In the genomic region with DNA sequence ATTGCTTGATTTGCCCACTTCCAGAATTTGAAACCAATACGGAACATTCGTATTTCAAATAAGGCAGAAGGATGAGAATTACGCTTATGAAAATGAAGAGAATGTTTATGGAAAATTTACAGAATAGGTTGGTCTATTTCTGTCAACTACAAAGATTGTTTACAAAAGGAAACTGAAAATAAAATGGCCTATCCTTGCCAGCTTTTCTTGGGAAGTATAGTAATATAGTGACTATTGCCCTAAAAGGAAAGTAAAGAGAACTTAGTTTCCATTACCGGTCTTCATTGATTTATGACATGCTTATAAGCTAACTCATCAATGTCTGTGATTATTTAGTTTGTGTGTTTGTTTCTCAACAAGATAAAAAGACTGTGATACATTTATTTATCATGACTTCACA, we compare ENCODE assay signal across 31 cellular contexts. TPM values are rescaled to one million over a fixed set of nuclear protein-coding genes. Genes with fewer than 3 reads are reported as not detected.
DNase-seq lines count a peak whose midpoint lies in the region; ATAC-seq and TF ChIP-seq lines count a peak whose summit lies in the region.
"Had no signal": no experiment of that assay in that cellular context is flagged by ENCODE, and none has a peak within 500 bp of the region (broad histone marks: within the 10 kb centered on the region; RNA-seq: fewer than 3 reads in every experiment).

No MANE protein-coding gene starts in this region.

- no peak overlapping the region for H3K27ac ChIP-seq in HCT116 (ENCODE audit: low read depth, low read length)
- H3K27ac ChIP-seq in skeletal muscle tissue (ENCODE audit: low read depth, low read length), result peak overlapping the region; percentile 59
- H3K27ac ChIP-seq: tibial nerve had no signal

- RAD21 ChIA-PET in HCT116 (lab: Charles Lee; ENCODE audit: low non-redundant PET in 1 of 2, low total read pairs in 2 of 2, uncharacterized antibody in 2 of 2, unreplicated experiment in 2 of 2), result no interaction called here

- DNase-seq in HCT116 (ENCODE audit: low read depth, low spot score), result no peak
- peak; percentile 43 for DNase-seq in dermis blood vessel endothelial cell
- peak; percentile 27 to 73 for DNase-seq in lung microvascular endothelial cell (ENCODE audit: low read depth in 2 of 2)
- DNase-seq in activated CD4-positive, alpha-beta T cell treated with anti-CD3 and anti-CD28 coated beads for 4 hours, result no peak
- no peak for DNase-seq in stimulated activated CD4-positive, alpha-beta T cell treated with anti-CD3 and anti-CD28 coated beads, Interleukin-12 subunit alpha, Interleukin-12 subunit beta, amount 100 ng/mL, for 4 hours
- DNase-seq in MCF 10A (ENCODE audit: unreplicated experiment), result no peak
- no peak for DNase-seq in HK-2 (ENCODE audit: unreplicated experiment)
- DNase-seq: activated CD8-positive, alpha-beta T cell treated with anti-CD3 and anti-CD28 coated beads, Interleukin-2, amount 10 ng/mL, durations not matched to agents 7 days and 5 days; activated naive CD4-positive, alpha-beta T cell treated with anti-CD3 and anti-CD28 coated beads, Interleukin-2, amount 10 ng/mL, durations not matched to agents 7 days and 5 days; CD4-positive, alpha-beta T cell; cerebellar nuclear complex; glutamatergic neuron; GOT3; KBM-7; lower lobe of right lung; MM.1S; NCI-H1417; NCI-H2029 treated with DMSO at 0.1 percent for 48 hours; NCI-H69; retina; SIG-M5; spleen; stimulated activated CD8-positive, alpha-beta memory T cell treated with anti-CD3 and anti-CD28 coated beads, Interleukin-4, amount 100 ng/mL, for 48 hours; stomach had no signal

- intact Hi-C loops in HCT116 (cut with micrococcal nuclease), result loop anchor here (5.0 to 10.0 kb wide), 2 partner anchors 721 to 869 kb away; no protein-coding TSS in a partner anchor
- intact Hi-C loops in MCF 10A (cut with micrococcal nuclease), result no loop called here

- H3K4me3 ChIP-seq in HCT116 (replicated peaks in 1 of 2; ENCODE audit: low read depth in 1 of 2, low read length in 2 of 2) (no peak overlapping the region), skeletal muscle tissue (ENCODE audit: low read length in 3 of 3) (peak overlapping the region in 2 of 3 donors; percentile 41 to 65)
- H3K4me3 ChIP-seq: GM12878, lower lobe of right lung, spleen, stomach, tibial nerve had no signal

- H3K9ac ChIP-seq in HCT116 (ENCODE audit: low read length) (no peak overlapping the region), skeletal muscle tissue (ENCODE audit: low read depth in 1 of 3, low read length in 3 of 3) (peak overlapping the region in 2 of 3 donors; percentile 47 to 62)

- no peaks in the 10 kb centered on the region for H3K9me3 Mint-ChIP-seq in MCF 10A (ENCODE audit: unreplicated experiment)
- H3K9me3 Mint-ChIP-seq: activated naive CD4-positive, alpha-beta T cell treated with anti-CD3 and anti-CD28 coated beads, Interleukin-2, amount 10 ng/mL, durations not matched to agents 7 days and 5 days; activated T-helper 17 cell treated with anti-CD3 and anti-CD28 coated beads, Interleukin-2, amount 50 U/mL, for 72 hours; CD4-positive, alpha-beta T cell; natural killer cell treated with Interleukin-12 subunit alpha and Interleukin-12 subunit beta and Interleukin-15 and Interleukin-18, amount 100 ng/mL, for 72 hours; T-helper 2 cell treated with Interferon-gamma antibody and Interleukin-4, amounts not matched to agents 5 μg/mL and 100 μg/mL, for 36 hours had no signal

- H3K27ac Mint-ChIP-seq in MCF 10A (ENCODE audit: low read depth, unreplicated experiment), result no peak overlapping the region
- H3K27ac Mint-ChIP-seq: activated CD8-positive, alpha-beta T cell treated with anti-CD3 and anti-CD28 coated beads, Interleukin-2, amount 10 ng/mL, durations not matched to agents 7 days and 5 days; activated naive CD4-positive, alpha-beta T cell treated with anti-CD3 and anti-CD28 coated beads, Interleukin-2, amount 10 ng/mL, durations not matched to agents 7 days and 5 days; activated T-helper 17 cell treated with anti-CD3 and anti-CD28 coated beads, Interleukin-2, amount 50 U/mL, for 72 hours; brain; CD4-positive, alpha-beta T cell; natural killer cell treated with Interleukin-12 subunit alpha and Interleukin-12 subunit beta and Interleukin-15 and Interleukin-18, amount 100 ng/mL, for 72 hours; T-helper 2 cell treated with Interferon-gamma antibody and Interleukin-4, amounts not matched to agents 5 μg/mL and 100 μg/mL, for 36 hours had no signal

- BruUV-seq in HCT116 (replicated peaks; lab: Mats Ljungman, UMichigan) (no TSS peak), MCF 10A (replicated peaks; lab: Mats Ljungman, UMichigan) (no TSS peak)

- no peak for TF ChIP-seq RAD21 in HCT116 (IDR thresholded peaks at IDR 0.05; ENCODE audit: low read depth)

- no peak for ATAC-seq in HCT116
- ATAC-seq: activated CD8-positive, alpha-beta T cell treated with anti-CD3 and anti-CD28 coated beads, Interleukin-2, amount 10 ng/mL, durations not matched to agents 7 days and 5 days; activated T-helper 17 cell treated with anti-CD3 and anti-CD28 coated beads, Interleukin-2, amount 50 U/mL, for 72 hours; GM12878; lower lobe of right lung; natural killer cell treated with Interleukin-12 subunit alpha and Interleukin-12 subunit beta and Interleukin-15 and Interleukin-18, amount 100 ng/mL, for 72 hours had no signal

- H3K4me2 ChIP-seq in HCT116 (ENCODE audit: low read length), result no peak overlapping the region

- no peaks in the 10 kb centered on the region; the same call in 1 of the 2 replicates for H3K9me2 ChIP-seq in HCT116 (ENCODE audit: insufficient read depth)

- H3K4me1 ChIP-seq in HCT116 (ENCODE audit: control insufficient read depth in 1 of 2, insufficient read depth in 2 of 2, low read length in 2 of 2) (peaks cover 0 to 21% of the 10 kb centered on the region in 2 experiments; a peak in 2 of 4 replicates), skeletal muscle tissue (ENCODE audit: control insufficient read depth in 3 of 3, insufficient read depth in 3 of 3, low read length in 3 of 3) (peaks cover 0 to 1% (median 0%) of the 10 kb centered on the region in 3 donors)
- H3K4me1 ChIP-seq: lower lobe of right lung, tibial nerve had no signal

- no peak for TF ChIP-seq CTCF in HCT116 (IDR thresholded peaks at IDR 0.05 in 2 of 3, conservative IDR thresholded peaks at IDR 0.05 in 1 of 3; ENCODE audit: borderline replicate concordance in 1 of 3, insufficient read depth in 1 of 3, low read depth in 2 of 3, low read length in 2 of 3)
- TF ChIP-seq CTCF in MCF 10A (IDR thresholded peaks at IDR 0.05; ENCODE audit: unreplicated experiment), result no peak

- no peaks in the 10 kb centered on the region for H3K4me1 Mint-ChIP-seq in MCF 10A (ENCODE audit: insufficient read depth, unreplicated experiment)

- H3K9me3 ChIP-seq in HCT116 (ENCODE audit: control insufficient read depth in 1 of 2, insufficient read depth in 1 of 2, low read depth in 1 of 2, low read length in 2 of 2), result no peaks in the 10 kb centered on the region
- H3K9me3 ChIP-seq in skeletal muscle tissue (ENCODE audit: control insufficient read depth in 3 of 3, low read length in 3 of 3), result no peaks in the 10 kb centered on the region
- H3K9me3 ChIP-seq: lower lobe of right lung, spleen, stomach, tibial nerve had no signal

- no peaks in the 10 kb centered on the region for H4K20me1 ChIP-seq in HCT116 (ENCODE audit: insufficient read depth)

- POLR2A ChIA-PET in HCT116 (lab: Charles Lee) (no interaction called here), MCF 10A (lab: Yijun Ruan, JAX) (no interaction called here)

- H3K27me3 ChIP-seq in HCT116 (ENCODE audit: insufficient read depth, low read length), result no peaks in the 10 kb centered on the region
- no peaks in the 10 kb centered on the region for H3K27me3 ChIP-seq in skeletal muscle tissue (ENCODE audit: control insufficient read depth in 3 of 3, insufficient read depth in 3 of 3, low read length in 3 of 3)
- H3K27me3 ChIP-seq: stomach, tibial nerve had no signal

- H3K36me3 ChIP-seq in HCT116 (ENCODE audit: control insufficient read depth in 1 of 2, insufficient read depth in 2 of 2, low read length in 2 of 2) (no peaks in the 10 kb centered on the region), skeletal muscle tissue (ENCODE audit: control insufficient read depth in 3 of 3, insufficient read depth in 3 of 3, low read length in 3 of 3) (peaks cover 0 to 6% (median 0%) of the 10 kb centered on the region in 3 donors)
- H3K36me3 ChIP-seq: lower lobe of right lung, spleen, stomach, tibial nerve had no signal

- peak overlapping the region; percentile 28 for H2AFZ ChIP-seq in HCT116 (ENCODE audit: low read depth, low read length, poor library complexity, severe bottlenecking)

- no peak for TF ChIP-seq POLR2A in HCT116 (IDR thresholded peaks at IDR 0.05; ENCODE audit: borderline replicate concordance, extremely low read depth, insufficient read depth, insufficient read length)

- no peak overlapping the region for H3K4me3 Mint-ChIP-seq in MCF 10A (ENCODE audit: unreplicated experiment)
- H3K4me3 Mint-ChIP-seq: activated CD8-positive, alpha-beta T cell treated with anti-CD3 and anti-CD28 coated beads, Interleukin-2, amount 10 ng/mL, durations not matched to agents 7 days and 5 days; activated naive CD4-positive, alpha-beta T cell treated with anti-CD3 and anti-CD28 coated beads, Interleukin-2, amount 10 ng/mL, durations not matched to agents 7 days and 5 days; activated T-helper 17 cell treated with anti-CD3 and anti-CD28 coated beads, Interleukin-2, amount 50 U/mL, for 72 hours; natural killer cell treated with Interleukin-12 subunit alpha and Interleukin-12 subunit beta and Interleukin-15 and Interleukin-18, amount 100 ng/mL, for 72 hours; T-helper 2 cell treated with Interferon-gamma antibody and Interleukin-4, amounts not matched to agents 5 μg/mL and 100 μg/mL, for 36 hours had no signal

- H3K79me2 ChIP-seq in HCT116 (ENCODE audit: insufficient read depth, low read length), result no peaks in the 10 kb centered on the region

- CTCF ChIA-PET in HCT116 (lab: Charles Lee), result interaction anchor here (0.8 kb wide), 1 partner anchor 268 kb away, joined by 3 read pairs; no protein-coding TSS in a partner anchor
- CTCF ChIA-PET in MCF 10A (lab: Yijun Ruan, JAX), result interaction anchor here (0.7 to 1.6 kb wide), 6 partner anchors 32 to 888 kb away, joined by 3 to 7 read pairs (median 4); no protein-coding TSS in a partner anchor

- H3K27me3 Mint-ChIP-seq in MCF 10A (ENCODE audit: insufficient read depth, unreplicated experiment), result no peaks in the 10 kb centered on the region
- H3K27me3 Mint-ChIP-seq: activated T-helper 17 cell treated with anti-CD3 and anti-CD28 coated beads, Interleukin-2, amount 50 U/mL, for 72 hours had no signal

- no peaks in the 10 kb centered on the region for H3K36me3 Mint-ChIP-seq in MCF 10A (ENCODE audit: insufficient read depth, unreplicated experiment)
- H3K36me3 Mint-ChIP-seq: activated naive CD4-positive, alpha-beta T cell treated with anti-CD3 and anti-CD28 coated beads, Interleukin-2, amount 10 ng/mL, durations not matched to agents 7 days and 5 days; brain; natural killer cell treated with Interleukin-12 subunit alpha and Interleukin-12 subunit beta and Interleukin-15 and Interleukin-18, amount 100 ng/mL, for 72 hours had no signal

TF ChIP-seq in HCT116, 20 proteins besides CTCF, POLR2A, EP300 and RAD21 (continues in another document):
- TF ChIP-seq JUND (IDR thresholded peaks at IDR 0.05), result no peak

RNA-seq across cellular contexts. Expression of a gene that starts 2.9 kb away (rescaled TPM):
- 4.8 TPM for total RNA-seq in HCT116 (2021; ENCODE audit: unreplicated experiment)
- 4.8 and 6.4 TPM in 2 replicates for polyA plus RNA-seq in HCT116 (2012)
- 27.2 and 43.7 TPM in 2 replicates for total RNA-seq in dermis blood vessel endothelial cell
- 18.3 and 61.5 TPM in 2 replicates for total RNA-seq in lung microvascular endothelial cell
- total RNA-seq in skeletal muscle tissue, result 77.8 TPM
- total RNA-seq in MCF 10A (2022), result 4.3 and 5.6 TPM in 2 replicates

Comparison
In these comparisons a context has a peak if more than half of its experiments do, and no peak if none do; other contexts are left out.
1. DNase-seq: peak in dermis blood vessel endothelial cell (single experiment) and lung microvascular endothelial cell (2 of 2); none in HCT116 (single experiment), activated CD4-positive, alpha-beta T cell treated with anti-CD3 and anti-CD28 coated beads for 4 hours (0 of 2), stimulated activated CD4-positive, alpha-beta T cell treated with anti-CD3 and anti-CD28 coated beads, Interleukin-12 subunit alpha, Interleukin-12 subunit beta, amount 100 ng/mL, for 4 hours (single experiment), MCF 10A (single experiment) and HK-2 (single experiment).
2. H3K4me3 ChIP-seq: peak in skeletal muscle tissue (2 of 3); none in HCT116 (0 of 2).